ENCODE assay signal across 16 cellular contexts in the genomic region with DNA sequence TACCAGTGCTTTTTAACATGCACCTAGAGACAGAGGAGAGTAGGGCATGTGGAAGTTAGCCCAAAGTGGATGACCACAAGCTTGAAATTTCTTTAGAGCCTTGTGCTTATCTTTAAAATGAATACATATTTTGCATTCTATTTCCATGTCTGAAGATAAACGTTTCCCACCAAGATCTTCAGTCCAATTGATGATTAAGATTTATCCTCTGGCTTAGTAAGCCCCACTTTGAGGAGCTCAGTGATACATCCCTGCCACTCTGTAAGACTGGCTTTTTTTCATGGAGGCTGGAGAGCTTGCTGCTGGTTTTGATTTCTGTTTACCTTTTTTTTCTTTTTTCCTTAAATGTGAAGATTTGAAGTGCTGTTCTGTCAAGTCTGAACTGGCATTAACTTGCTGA. TPM values are rescaled to one million over a fixed set of nuclear protein-coding genes. Genes with fewer than 3 reads are reported as not detected.
DNase-seq lines count a peak whose midpoint lies in the region; ATAC-seq and TF ChIP-seq lines count a peak whose summit lies in the region.
"Had no signal": no experiment of that assay in that cellular context is flagged by ENCODE, and none has a peak within 500 bp of the region (broad histone marks: within the 10 kb centered on the region; RNA-seq: fewer than 3 reads in every experiment).

No MANE protein-coding gene starts in this region.

- intact Hi-C loops in esophagus muscularis mucosa (cut with DNase I), result loop anchor here (5.0 kb wide), 1 partner anchor 40 kb away; no protein-coding TSS in a partner anchor
- intact Hi-C loops in thyroid gland (cut with DNase I), result no loop called here

- peaks cover 50 to 89% (median 74%) of the 10 kb centered on the region in 4 donors for H3K36me3 ChIP-seq in esophagus muscularis mucosa
- peaks cover 40 to 63% of the 10 kb centered on the region in 2 donors for H3K36me3 ChIP-seq in thyroid gland

- peaks cover 0 to 35% (median 18%) of the 10 kb centered on the region in 4 donors for H3K4me1 ChIP-seq in esophagus muscularis mucosa
- H3K4me1 ChIP-seq in thyroid gland, result peaks cover 0 to 27% of the 10 kb centered on the region in 2 donors

- no peak for TF ChIP-seq EP300 in esophagus muscularis mucosa (IDR thresholded peaks at IDR 0.05)

- TF ChIP-seq POLR2A in esophagus muscularis mucosa (IDR thresholded peaks at IDR 0.05; ENCODE audit: low read depth) (no peak), thyroid gland (IDR thresholded peaks at IDR 0.05) (no peak)

- H3K9me3 ChIP-seq in esophagus muscularis mucosa (no peaks in the 10 kb centered on the region), thyroid gland (no peaks in the 10 kb centered on the region)

- H3K27ac ChIP-seq in esophagus muscularis mucosa (replicated peaks in 1 of 4) (peak overlapping the region in 3 of 4 donors; percentile 23 to 57 (median 28)), thyroid gland (peak overlapping the region; percentile 54 to 65 (median 62))

- 46% methylated on average over 1 of the region's 1 CpG for WGBS in esophagus muscularis mucosa
- 74 to 76% methylated on average over 1 of the region's 1 CpG for WGBS in thyroid gland, 2 donors

- TF ChIP-seq CTCF in esophagus muscularis mucosa (IDR thresholded peaks at IDR 0.05) (no peak), omental fat pad (IDR thresholded peaks at IDR 0.05) (no peak), thyroid gland (IDR thresholded peaks at IDR 0.05) (no peak)

- peak; percentile 71 for ATAC-seq in SK-N-SH treated with all-trans-retinoic acid at 6 μM for 48 hours
- ATAC-seq in omental fat pad (ENCODE audit: low FRiP score), result peak; percentile 73
- ATAC-seq in GM18519 (IDR thresholded peaks at IDR 0.05; ENCODE audit: low FRiP score, unreplicated experiment), result no peak

- no peaks in the 10 kb centered on the region for H3K27me3 ChIP-seq in esophagus muscularis mucosa
- no peaks in the 10 kb centered on the region for H3K27me3 ChIP-seq in thyroid gland

- no peak overlapping the region for H3K4me3 ChIP-seq in esophagus muscularis mucosa
- H3K4me3 ChIP-seq in thyroid gland (replicated peaks in 1 of 3), result no peak overlapping the region

- DNase-seq in esophagus muscularis mucosa (ENCODE audit: extremely low spot score) (no peak), omental fat pad (ENCODE audit: low spot score) (no peak), thyroid gland (no peak), NCI-H2171 (lab: John Stamatoyannopoulos, UW) (no peak), GM19240 (ENCODE audit: insufficient read length, low spot score) (no peak)
- DNase-seq in activated T-cell treated with anti-CD3 and anti-CD28 coated beads, Interleukin-2, amount 50 U/mL, for 48 hours, result no peak
- DNase-seq: activated CD4-positive, alpha-beta memory T cell treated with anti-CD3 and anti-CD28 coated beads, Interleukin-2, amount 10 ng/mL, durations not matched to agents 7 days and 5 days; GF-D8; H9; naive B cell; NCI-H146; NK-92 treated with Interleukin-12 subunit alpha and Interleukin-12 subunit beta, amount 100 ng/mL, for 24 hours; stimulated activated CD4-positive, alpha-beta T cell treated with anti-CD3 and anti-CD28 coated beads, Interleukin-15, amount 100 ng/mL, for 24 hours; T-helper 1 cell had no signal

TF ChIP-seq in SK-N-SH treated with all-trans-retinoic acid at 6 μM for 48 hours, 23 proteins besides CTCF, POLR2A, EP300 and RAD21:
- TF ChIP-seq GLIS3 (CRISPR knock-in tag; IDR thresholded peaks at IDR 0.05), result no peak
- TF ChIP-seq ZFP30 (CRISPR knock-in tag; IDR thresholded peaks at IDR 0.05), result peak; percentile 28; the same call in 1 of the 2 replicates
- TF ChIP-seq OSR1 (CRISPR knock-in tag; IDR thresholded peaks at IDR 0.05), result no peak
- TF ChIP-seq ISL1 (CRISPR knock-in tag; IDR thresholded peaks at IDR 0.05), result no peak
- TF ChIP-seq ZFP3 (CRISPR knock-in tag; IDR thresholded peaks at IDR 0.05), result no peak
- no peak for TF ChIP-seq SNAI2 (CRISPR knock-in tag; IDR thresholded peaks at IDR 0.05)

RNA-seq across cellular contexts. Expression of gene GRAMD2B, which starts 54.1 kb away (rescaled TPM):
- total RNA-seq in esophagus muscularis mucosa, result 10 to 100 TPM; 37.9 to 76.5 (median 49.4) TPM
- 10 to 100 TPM; 19.1 to 44.1 (median 36.7) TPM for total RNA-seq in omental fat pad
- total RNA-seq in thyroid gland, result 100 to 1,000 TPM in 3 of 4 donors, 10 to 100 TPM in 1; 68.1 to 115 (median 105) TPM
